ENCODE assay signal across 33 cellular contexts in genomic region chr21:17101696-17102095, GRCh38.
DNase-seq lines count a peak whose midpoint lies in the region; ATAC-seq lines count a peak whose summit lies in the region.
"Had no signal": no experiment of that assay in that cellular context is flagged by ENCODE, and none has a peak within 500 bp of the region (broad histone marks: within the 10 kb centered on the region; RNA-seq: fewer than 3 reads in every experiment).

No MANE protein-coding gene starts in this region.

- ATAC-seq in HG03097 (IDR thresholded peaks at IDR 0.05; ENCODE audit: low FRiP score, unreplicated experiment) (no peak), HG03432 (IDR thresholded peaks at IDR 0.05; ENCODE audit: unreplicated experiment) (no peak), GM21737 (IDR thresholded peaks at IDR 0.05; ENCODE audit: unreplicated experiment) (no peak)
- ATAC-seq: A549; CD8-positive, alpha-beta T cell had no signal

- DNase-seq in inferior parietal cortex (ENCODE audit: extremely low spot score) (peak; percentile 62), middle frontal gyrus (ENCODE audit: extremely low spot score, low spot score) (peak; percentile 61), superior temporal gyrus (ENCODE audit: extremely low spot score) (peak; percentile 48), NCI-H510A (lab: John Stamatoyannopoulos, UW) (no peak)
- DNase-seq: 8988T; ACHN; AML-193; BE2C; C1 segment of cervical spinal cord; Caco-2; Calu3; CD4-positive, alpha-beta memory T cell; CD4-positive, alpha-beta T cell; CD4-positive, CD25-positive, alpha-beta regulatory T cell; CD8-positive, alpha-beta memory T cell; CD8-positive, alpha-beta T cell; COR-L47; DMS 273 treated with DMSO at 0.1 percent for 48 hours; DMS153; DMS53; DMS79; DMS79 treated with DMSO at 0.1 percent for 48 hours; DND-41; EL had no signal

- peak overlapping the region; percentile 30 for H3K27ac ChIP-seq in temporal lobe (ENCODE audit: low read depth, low read length)
- H3K27ac ChIP-seq: 22Rv1; A549; BLaER1; BLaER1 treated with 17β-estradiol and CSF1 and Interleukin-3, amounts not matched to agents 10 nM and 100 nM; C4-2B had no signal
